In genomic region chr12:49108958-49109404, GRCh38 we compare ENCODE assay signal across 9 cellular contexts. TPM values are rescaled to one million over a fixed set of nuclear protein-coding genes. Genes with fewer than 3 reads are reported as not detected.
DNase-seq lines count a peak whose midpoint lies in the region; ATAC-seq and TF ChIP-seq lines count a peak whose summit lies in the region.
"Had no signal": no experiment of that assay in that cellular context is flagged by ENCODE, and none has a peak within 500 bp of the region (broad histone marks: within the 10 kb centered on the region; RNA-seq: fewer than 3 reads in every experiment).

No MANE protein-coding gene starts in this region.

- no peak overlapping the region for H3K9ac ChIP-seq in neuronal stem cell (ENCODE audit: low read depth, low read length, poor library complexity)

- peak; percentile 66 for ATAC-seq in Right ventricle myocardium superior (ENCODE audit: poor library complexity)
- ATAC-seq in GM18519 (IDR thresholded peaks at IDR 0.05; ENCODE audit: low FRiP score, unreplicated experiment): no peak

- intact Hi-C loops in Right ventricle myocardium superior (cut with DNase I): no loop called here
- intact Hi-C loops in prostate gland (cut with DNase I): no loop called here

- H3K79me1 ChIP-seq in neuronal stem cell (ENCODE audit: low read depth, low read length): peaks cover 4% of the 10 kb centered on the region

- H2AK5ac ChIP-seq in neuronal stem cell (ENCODE audit: low read depth, low read length): no peak overlapping the region

- H3K27me3 ChIP-seq in prostate gland (replicated peaks; ENCODE audit: insufficient read depth) (no peaks in the 10 kb centered on the region), neuronal stem cell (ENCODE audit: control insufficient read depth in 3 of 3, insufficient read depth in 3 of 3, low read depth in 1 of 3, low read length in 3 of 3) (no peaks in the 10 kb centered on the region)

- 26% methylated on average over 4 of the region's 4 CpGs for WGBS in prostate gland
- WGBS in neuronal stem cell (ENCODE audit: extremely low coverage in 2 of 2, insufficient read length in 2 of 2, insufficient replicate concordance in 1 of 2), 2 donors: no CpG with 5 or more reads among the region's 4 CpGs

- no peak overlapping the region for H4K8ac ChIP-seq in neuronal stem cell (ENCODE audit: low read depth, low read length)

- TF ChIP-seq CTCF in prostate gland (IDR thresholded peaks at IDR 0.05): no peak

- H3K9me3 ChIP-seq in prostate gland (no peaks in the 10 kb centered on the region), neuronal stem cell (replicated peaks in 1 of 2; ENCODE audit: control insufficient read depth in 2 of 2, insufficient read depth in 1 of 2, low read depth in 1 of 2, low read length in 2 of 2) (no peaks in the 10 kb centered on the region)

- H3K4ac ChIP-seq in neuronal stem cell (ENCODE audit: low read length): no peak overlapping the region

- H2BK120ac ChIP-seq in neuronal stem cell (ENCODE audit: low read depth, low read length): no peak overlapping the region

- H2BK15ac ChIP-seq in neuronal stem cell (ENCODE audit: low read length): no peak overlapping the region

- H2BK12ac ChIP-seq in neuronal stem cell (ENCODE audit: low read length): no peak overlapping the region

- H3K4me3 ChIP-seq in prostate gland (peak overlapping the region in 1 of 2 donors; percentile 88), neuronal stem cell (ENCODE audit: low read length in 2 of 2) (peak overlapping the region in 1 of 2 donors; percentile 91)

- no peak overlapping the region for H3K14ac ChIP-seq in neuronal stem cell (ENCODE audit: low read length)

- TF ChIP-seq POLR2A in prostate gland (IDR thresholded peaks at IDR 0.05): peak; percentile 63

- H4K91ac ChIP-seq in neuronal stem cell (ENCODE audit: low read depth, low read length, poor library complexity): no peak overlapping the region

- peaks cover 1 to 4% of the 10 kb centered on the region in 2 donors for H3K36me3 ChIP-seq in prostate gland
- peaks cover 16 to 41% of the 10 kb centered on the region in 2 donors for H3K36me3 ChIP-seq in neuronal stem cell (replicated peaks in 1 of 2; ENCODE audit: control insufficient read depth in 2 of 2, insufficient read depth in 2 of 2, low read length in 2 of 2)

- H3K4me1 ChIP-seq in prostate gland (replicated peaks) (no peaks in the 10 kb centered on the region), neuronal stem cell (ENCODE audit: control insufficient read depth in 2 of 2, insufficient read depth in 1 of 2, low read depth in 1 of 2, low read length in 2 of 2) (peaks cover 6 to 7% of the 10 kb centered on the region in 2 donors)

- no peak overlapping the region for H2BK5ac ChIP-seq in neuronal stem cell (ENCODE audit: low read length)

- no peak overlapping the region for H2AFZ ChIP-seq in neuronal stem cell (ENCODE audit: low read length)

- H3K4me2 ChIP-seq in neuronal stem cell (ENCODE audit: insufficient read depth, low read length, poor library complexity, severe bottlenecking): no peak overlapping the region

- no peak overlapping the region for H3K18ac ChIP-seq in neuronal stem cell (ENCODE audit: low read length)

- peak; percentile 44 for DNase-seq in HCEC 1CT
- DNase-seq in UCSD-AML1 (lab: John Stamatoyannopoulos, UW; ENCODE audit: unreplicated experiment): peak; percentile 53
- peak; percentile 59 for DNase-seq in Right ventricle myocardium superior
- no peak for DNase-seq in prostate gland (ENCODE audit: low spot score)
- no peak for DNase-seq in SHP77 treated with DMSO at 0.1 percent for 48 hours (lab: John Stamatoyannopoulos, UW)
- no peak for DNase-seq in NCI-H1930 (lab: John Stamatoyannopoulos, UW)
- no peak for DNase-seq in neuronal stem cell (ENCODE audit: low spot score)

- H3K27ac ChIP-seq in prostate gland (peak overlapping the region; percentile 95 to 96), neuronal stem cell (replicated peaks; ENCODE audit: low read length) (no peak overlapping the region)

- no peak overlapping the region for H3K23ac ChIP-seq in neuronal stem cell (ENCODE audit: low read depth, low read length, poor library complexity)

RNA-seq across cellular contexts. Expression of gene LMBR1L, which starts 1.7 kb away (rescaled TPM):
- total RNA-seq in Right ventricle myocardium superior: 30.0 TPM
- total RNA-seq in prostate gland: 100 to 1,000 TPM in 1 of 2 donors, 10 to 100 TPM in 1; 25.2 to 143 TPM
- polyA plus RNA-seq in neuronal stem cell (2013, experiment 1 of 2): 46.3 TPM
- 47.9 TPM for polyA plus RNA-seq in neuronal stem cell (2013, experiment 2 of 2)

RNA-seq across cellular contexts. Expression of gene DHH, which starts 14.4 kb away (rescaled TPM):
- total RNA-seq in Right ventricle myocardium superior (0.32 TPM), prostate gland (100 to 1,000 TPM in 1 of 2 donors, under 1 TPM in 1; 0.18 to 114 TPM)
- 0.14 TPM for polyA plus RNA-seq in neuronal stem cell (2013, experiment 1 of 2)
- polyA plus RNA-seq in neuronal stem cell (2013, experiment 2 of 2): 0.12 TPM
- total RNA-seq: T-helper 1 cell treated with Interleukin-12 subunit alpha and Interleukin-12 subunit beta and Interleukin-4 antibody, amounts not matched to agents 30 ng/mL and 1 ng/mL, for 36 hours had no signal

RNA-seq across cellular contexts. Expression of gene TUBA1B, which starts 22.2 kb away (rescaled TPM):
- 333 TPM for total RNA-seq in Right ventricle myocardium superior
- 100 to 1,000 TPM; 292 to 922 TPM for total RNA-seq in prostate gland
- 3,086 TPM for polyA plus RNA-seq in neuronal stem cell (2013, experiment 1 of 2)
- polyA plus RNA-seq in neuronal stem cell (2013, experiment 2 of 2): 3,054 TPM

RNA-seq across cellular contexts. Expression of gene RHEBL1, which starts 39.2 kb away (rescaled TPM):
- total RNA-seq in Right ventricle myocardium superior: 0.48 TPM
- 1 to 10 TPM; 1.1 to 2.3 TPM for total RNA-seq in prostate gland
- 4.0 TPM for polyA plus RNA-seq in neuronal stem cell (2013, experiment 1 of 2)
- polyA plus RNA-seq in neuronal stem cell (2013, experiment 2 of 2): 4.1 TPM

RNA-seq across cellular contexts. Expression of gene KMT2D, which starts 48.4 kb away (rescaled TPM):
- total RNA-seq in Right ventricle myocardium superior: 38.1 TPM
- total RNA-seq in prostate gland: 10 to 100 TPM; 82.7 to 99.7 TPM
- polyA plus RNA-seq in neuronal stem cell (2013, experiment 1 of 2): 10.4 TPM
- 10.8 TPM for polyA plus RNA-seq in neuronal stem cell (2013, experiment 2 of 2)

Comparison
In these comparisons a context has a peak if more than half of its experiments do, and no peak if none do; other contexts are left out.
1. DNase-seq: peak in HCEC 1CT (single experiment), UCSD-AML1 (single experiment) and Right ventricle myocardium superior (single experiment); none in prostate gland (single experiment), SHP77 treated with DMSO at 0.1 percent for 48 hours (single experiment), NCI-H1930 (0 of 2) and neuronal stem cell (single experiment).